In genomic region chr17:50977487-50978159, GRCh38 we compare ENCODE assay signal across 1 cellular context.
A peak's percentile ranks its signal among the peaks of the same experiment; 100 is the strongest.
TF ChIP-seq lines count a peak whose summit lies in the region.

No MANE protein-coding gene starts in this region.

TF ChIP-seq in HepG2, 621 proteins besides CTCF, POLR2A, EP300 and RAD21 (continued from another document and continues in another):
- TF ChIP-seq, protein P1, sequence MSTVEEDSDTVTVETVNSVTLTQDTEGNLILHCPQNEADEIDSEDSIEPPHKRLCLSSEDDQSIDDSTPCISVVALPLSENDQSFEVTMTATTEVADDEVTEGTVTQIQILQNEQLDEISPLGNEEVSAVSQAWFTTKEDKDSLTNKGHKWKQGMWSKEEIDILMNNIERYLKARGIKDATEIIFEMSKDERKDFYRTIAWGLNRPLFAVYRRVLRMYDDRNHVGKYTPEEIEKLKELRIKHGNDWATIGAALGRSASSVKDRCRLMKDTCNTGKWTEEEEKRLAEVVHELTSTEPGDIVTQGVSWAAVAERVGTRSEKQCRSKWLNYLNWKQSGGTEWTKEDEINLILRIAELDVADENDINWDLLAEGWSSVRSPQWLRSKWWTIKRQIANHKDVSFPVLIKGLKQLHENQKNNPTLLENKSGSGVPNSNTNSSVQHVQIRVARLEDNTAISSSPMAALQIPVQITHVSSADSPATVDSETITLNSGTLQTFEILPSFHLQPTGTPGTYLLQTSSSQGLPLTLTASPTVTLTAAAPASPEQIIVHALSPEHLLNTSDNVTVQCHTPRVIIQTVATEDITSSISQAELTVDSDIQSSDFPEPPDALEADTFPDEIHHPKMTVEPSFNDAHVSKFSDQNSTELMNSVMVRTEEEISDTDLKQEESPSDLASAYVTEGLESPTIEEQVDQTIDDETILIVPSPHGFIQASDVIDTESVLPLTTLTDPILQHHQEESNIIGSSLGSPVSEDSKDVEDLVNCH (CRISPR knock-in tag; IDR thresholded peaks at IDR 0.05) = no peak
- TF ChIP-seq ZNF546 (CRISPR knock-in tag; conservative IDR thresholded peaks at IDR 0.05) = no peak
- TF ChIP-seq NFIC (IDR thresholded peaks at IDR 0.05; ENCODE audit: low read length) = peak; percentile 59; the same call in 1 of the 2 replicates
- no peak for TF ChIP-seq HNRNPL (IDR thresholded peaks at IDR 0.05; ENCODE audit: low read depth, low read length)
- TF ChIP-seq, protein P2, sequence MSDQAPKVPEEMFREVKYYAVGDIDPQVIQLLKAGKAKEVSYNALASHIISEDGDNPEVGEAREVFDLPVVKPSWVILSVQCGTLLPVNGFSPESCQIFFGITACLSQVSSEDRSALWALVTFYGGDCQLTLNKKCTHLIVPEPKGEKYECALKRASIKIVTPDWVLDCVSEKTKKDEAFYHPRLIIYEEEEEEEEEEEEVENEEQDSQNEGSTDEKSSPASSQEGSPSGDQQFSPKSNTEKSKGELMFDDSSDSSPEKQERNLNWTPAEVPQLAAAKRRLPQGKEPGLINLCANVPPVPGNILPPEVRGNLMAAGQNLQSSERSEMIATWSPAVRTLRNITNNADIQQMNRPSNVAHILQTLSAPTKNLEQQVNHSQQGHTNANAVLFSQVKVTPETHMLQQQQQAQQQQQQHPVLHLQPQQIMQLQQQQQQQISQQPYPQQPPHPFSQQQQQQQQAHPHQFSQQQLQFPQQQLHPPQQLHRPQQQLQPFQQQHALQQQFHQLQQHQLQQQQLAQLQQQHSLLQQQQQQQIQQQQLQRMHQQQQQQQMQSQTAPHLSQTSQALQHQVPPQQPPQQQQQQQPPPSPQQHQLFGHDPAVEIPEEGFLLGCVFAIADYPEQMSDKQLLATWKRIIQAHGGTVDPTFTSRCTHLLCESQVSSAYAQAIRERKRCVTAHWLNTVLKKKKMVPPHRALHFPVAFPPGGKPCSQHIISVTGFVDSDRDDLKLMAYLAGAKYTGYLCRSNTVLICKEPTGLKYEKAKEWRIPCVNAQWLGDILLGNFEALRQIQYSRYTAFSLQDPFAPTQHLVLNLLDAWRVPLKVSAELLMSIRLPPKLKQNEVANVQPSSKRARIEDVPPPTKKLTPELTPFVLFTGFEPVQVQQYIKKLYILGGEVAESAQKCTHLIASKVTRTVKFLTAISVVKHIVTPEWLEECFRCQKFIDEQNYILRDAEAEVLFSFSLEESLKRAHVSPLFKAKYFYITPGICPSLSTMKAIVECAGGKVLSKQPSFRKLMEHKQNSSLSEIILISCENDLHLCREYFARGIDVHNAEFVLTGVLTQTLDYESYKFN (CRISPR knock-in tag; conservative IDR thresholded peaks at IDR 0.05) = peak; percentile 94
- no peak for TF ChIP-seq ZC3H13 (CRISPR knock-in tag; IDR thresholded peaks at IDR 0.05)
- peak; percentile 98 for TF ChIP-seq ZMYM3 (CRISPR knock-in tag; IDR thresholded peaks at IDR 0.05)
- TF ChIP-seq, protein P3, sequence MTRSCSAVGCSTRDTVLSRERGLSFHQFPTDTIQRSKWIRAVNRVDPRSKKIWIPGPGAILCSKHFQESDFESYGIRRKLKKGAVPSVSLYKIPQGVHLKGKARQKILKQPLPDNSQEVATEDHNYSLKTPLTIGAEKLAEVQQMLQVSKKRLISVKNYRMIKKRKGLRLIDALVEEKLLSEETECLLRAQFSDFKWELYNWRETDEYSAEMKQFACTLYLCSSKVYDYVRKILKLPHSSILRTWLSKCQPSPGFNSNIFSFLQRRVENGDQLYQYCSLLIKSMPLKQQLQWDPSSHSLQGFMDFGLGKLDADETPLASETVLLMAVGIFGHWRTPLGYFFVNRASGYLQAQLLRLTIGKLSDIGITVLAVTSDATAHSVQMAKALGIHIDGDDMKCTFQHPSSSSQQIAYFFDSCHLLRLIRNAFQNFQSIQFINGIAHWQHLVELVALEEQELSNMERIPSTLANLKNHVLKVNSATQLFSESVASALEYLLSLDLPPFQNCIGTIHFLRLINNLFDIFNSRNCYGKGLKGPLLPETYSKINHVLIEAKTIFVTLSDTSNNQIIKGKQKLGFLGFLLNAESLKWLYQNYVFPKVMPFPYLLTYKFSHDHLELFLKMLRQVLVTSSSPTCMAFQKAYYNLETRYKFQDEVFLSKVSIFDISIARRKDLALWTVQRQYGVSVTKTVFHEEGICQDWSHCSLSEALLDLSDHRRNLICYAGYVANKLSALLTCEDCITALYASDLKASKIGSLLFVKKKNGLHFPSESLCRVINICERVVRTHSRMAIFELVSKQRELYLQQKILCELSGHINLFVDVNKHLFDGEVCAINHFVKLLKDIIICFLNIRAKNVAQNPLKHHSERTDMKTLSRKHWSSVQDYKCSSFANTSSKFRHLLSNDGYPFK (CRISPR knock-in tag; IDR thresholded peaks at IDR 0.05; ENCODE audit: borderline replicate concordance) = no peak
- TF ChIP-seq MIER3 (CRISPR knock-in tag; IDR thresholded peaks at IDR 0.05; ENCODE audit: borderline replicate concordance) = no peak; the same call in 1 of the 2 replicates
- TF ChIP-seq, protein P4, sequence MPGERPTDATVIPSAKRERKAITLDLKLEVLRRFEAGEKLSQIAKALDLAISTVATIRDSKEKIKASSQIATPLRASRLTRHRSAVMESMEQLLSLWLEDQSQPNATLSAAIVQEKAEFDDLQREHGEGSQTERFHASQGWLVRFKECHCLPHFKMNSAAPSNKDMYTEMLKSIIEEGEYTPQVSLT (CRISPR knock-in tag; IDR thresholded peaks at IDR 0.05; ENCODE audit: borderline replicate concordance, low read depth) = no peak
- TF ChIP-seq, protein P5, sequence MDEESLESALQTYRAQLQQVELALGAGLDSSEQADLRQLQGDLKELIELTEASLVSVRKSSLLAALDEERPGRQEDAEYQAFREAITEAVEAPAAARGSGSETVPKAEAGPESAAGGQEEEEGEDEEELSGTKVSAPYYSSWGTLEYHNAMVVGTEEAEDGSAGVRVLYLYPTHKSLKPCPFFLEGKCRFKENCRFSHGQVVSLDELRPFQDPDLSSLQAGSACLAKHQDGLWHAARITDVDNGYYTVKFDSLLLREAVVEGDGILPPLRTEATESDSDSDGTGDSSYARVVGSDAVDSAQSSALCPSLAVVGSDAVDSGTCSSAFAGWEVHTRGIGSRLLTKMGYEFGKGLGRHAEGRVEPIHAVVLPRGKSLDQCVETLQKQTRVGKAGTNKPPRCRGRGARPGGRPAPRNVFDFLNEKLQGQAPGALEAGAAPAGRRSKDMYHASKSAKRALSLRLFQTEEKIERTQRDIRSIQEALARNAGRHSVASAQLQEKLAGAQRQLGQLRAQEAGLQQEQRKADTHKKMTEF (CRISPR knock-in tag; IDR thresholded peaks at IDR 0.05) = peak; percentile 85
- TF ChIP-seq ZNF10 (CRISPR knock-in tag; IDR thresholded peaks at IDR 0.05; ENCODE audit: borderline replicate concordance, low read depth) = no peak
- no peak for TF ChIP-seq ZNF180 (CRISPR knock-in tag; IDR thresholded peaks at IDR 0.05; ENCODE audit: borderline replicate concordance, low read depth)
- TF ChIP-seq HDAC2 (CRISPR knock-in tag; IDR thresholded peaks at IDR 0.05) = peak; percentile 91
- TF ChIP-seq TCF7 (IDR thresholded peaks at IDR 0.05; ENCODE audit: low read depth) = peak; percentile 76
- TF ChIP-seq FOXO1 (CRISPR knock-in tag; IDR thresholded peaks at IDR 0.05) = peak; percentile 62; the same call in 1 of the 2 replicates
- TF ChIP-seq NFE2 (CRISPR knock-in tag; IDR thresholded peaks at IDR 0.05) = no peak
- no peak for TF ChIP-seq MEF2D (CRISPR knock-in tag; IDR thresholded peaks at IDR 0.05)
- TF ChIP-seq HOXD1 (CRISPR knock-in tag; IDR thresholded peaks at IDR 0.05) = 0 out of 2 replicates have a peak, but pooled peaks have one; percentile 56
- no peak for TF ChIP-seq HNRNPLL (IDR thresholded peaks at IDR 0.05; ENCODE audit: low read depth, low read length, poor library complexity, severe bottlenecking)
- peak; percentile 56 for TF ChIP-seq XRCC5 (optimal IDR thresholded peaks at IDR 0.05; ENCODE audit: low read length)
- TF ChIP-seq ZMYM2 (CRISPR knock-in tag; IDR thresholded peaks at IDR 0.05) = peak; percentile 96
- TF ChIP-seq GPN1 (CRISPR knock-in tag; IDR thresholded peaks at IDR 0.05; ENCODE audit: borderline replicate concordance) = no peak
- TF ChIP-seq SP140L (CRISPR knock-in tag; IDR thresholded peaks at IDR 0.05; ENCODE audit: borderline replicate concordance) = peak; percentile 52; the same call in 1 of the 2 replicates
- TF ChIP-seq, protein P6, sequence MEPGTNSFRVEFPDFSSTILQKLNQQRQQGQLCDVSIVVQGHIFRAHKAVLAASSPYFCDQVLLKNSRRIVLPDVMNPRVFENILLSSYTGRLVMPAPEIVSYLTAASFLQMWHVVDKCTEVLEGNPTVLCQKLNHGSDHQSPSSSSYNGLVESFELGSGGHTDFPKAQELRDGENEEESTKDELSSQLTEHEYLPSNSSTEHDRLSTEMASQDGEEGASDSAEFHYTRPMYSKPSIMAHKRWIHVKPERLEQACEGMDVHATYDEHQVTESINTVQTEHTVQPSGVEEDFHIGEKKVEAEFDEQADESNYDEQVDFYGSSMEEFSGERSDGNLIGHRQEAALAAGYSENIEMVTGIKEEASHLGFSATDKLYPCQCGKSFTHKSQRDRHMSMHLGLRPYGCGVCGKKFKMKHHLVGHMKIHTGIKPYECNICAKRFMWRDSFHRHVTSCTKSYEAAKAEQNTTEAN (CRISPR knock-in tag; conservative IDR thresholded peaks at IDR 0.05) = peak; percentile 73
- no peak for TF ChIP-seq CENPX (CRISPR knock-in tag; IDR thresholded peaks at IDR 0.05)
- peak; percentile 94 for TF ChIP-seq SALL1 (CRISPR knock-in tag; IDR thresholded peaks at IDR 0.05)
- no peak for TF ChIP-seq SKIL (CRISPR knock-in tag; IDR thresholded peaks at IDR 0.05; ENCODE audit: borderline replicate concordance)
- no peak for TF ChIP-seq EZH2 (conservative IDR thresholded peaks at IDR 0.05; ENCODE audit: low read depth, low read length)
- peak; percentile 72; the same call in 1 of the 2 replicates for TF ChIP-seq ZNF510 (CRISPR knock-in tag; IDR thresholded peaks at IDR 0.05; ENCODE audit: low read depth)
- TF ChIP-seq, protein P7, sequence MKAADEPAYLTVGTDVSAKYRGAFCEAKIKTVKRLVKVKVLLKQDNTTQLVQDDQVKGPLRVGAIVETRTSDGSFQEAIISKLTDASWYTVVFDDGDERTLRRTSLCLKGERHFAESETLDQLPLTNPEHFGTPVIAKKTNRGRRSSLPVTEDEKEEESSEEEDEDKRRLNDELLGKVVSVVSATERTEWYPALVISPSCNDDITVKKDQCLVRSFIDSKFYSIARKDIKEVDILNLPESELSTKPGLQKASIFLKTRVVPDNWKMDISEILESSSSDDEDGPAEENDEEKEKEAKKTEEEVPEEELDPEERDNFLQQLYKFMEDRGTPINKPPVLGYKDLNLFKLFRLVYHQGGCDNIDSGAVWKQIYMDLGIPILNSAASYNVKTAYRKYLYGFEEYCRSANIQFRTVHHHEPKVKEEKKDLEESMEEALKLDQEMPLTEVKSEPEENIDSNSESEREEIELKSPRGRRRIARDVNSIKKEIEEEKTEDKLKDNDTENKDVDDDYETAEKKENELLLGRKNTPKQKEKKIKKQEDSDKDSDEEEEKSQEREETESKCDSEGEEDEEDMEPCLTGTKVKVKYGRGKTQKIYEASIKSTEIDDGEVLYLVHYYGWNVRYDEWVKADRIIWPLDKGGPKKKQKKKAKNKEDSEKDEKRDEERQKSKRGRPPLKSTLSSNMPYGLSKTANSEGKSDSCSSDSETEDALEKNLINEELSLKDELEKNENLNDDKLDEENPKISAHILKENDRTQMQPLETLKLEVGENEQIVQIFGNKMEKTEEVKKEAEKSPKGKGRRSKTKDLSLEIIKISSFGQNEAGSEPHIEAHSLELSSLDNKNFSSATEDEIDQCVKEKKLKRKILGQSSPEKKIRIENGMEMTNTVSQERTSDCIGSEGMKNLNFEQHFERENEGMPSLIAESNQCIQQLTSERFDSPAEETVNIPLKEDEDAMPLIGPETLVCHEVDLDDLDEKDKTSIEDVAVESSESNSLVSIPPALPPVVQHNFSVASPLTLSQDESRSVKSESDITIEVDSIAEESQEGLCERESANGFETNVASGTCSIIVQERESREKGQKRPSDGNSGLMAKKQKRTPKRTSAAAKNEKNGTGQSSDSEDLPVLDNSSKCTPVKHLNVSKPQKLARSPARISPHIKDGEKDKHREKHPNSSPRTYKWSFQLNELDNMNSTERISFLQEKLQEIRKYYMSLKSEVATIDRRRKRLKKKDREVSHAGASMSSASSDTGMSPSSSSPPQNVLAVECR (CRISPR knock-in tag; IDR thresholded peaks at IDR 0.05; ENCODE audit: borderline replicate concordance) = no peak; the same call in 1 of the 2 replicates
- TF ChIP-seq MTA1 (CRISPR knock-in tag; IDR thresholded peaks at IDR 0.05; ENCODE audit: borderline replicate concordance) = peak; percentile 66
- TF ChIP-seq SMARCC2 (IDR thresholded peaks at IDR 0.05) = no peak
- peak; percentile 90 for TF ChIP-seq ADNP (CRISPR knock-in tag; IDR thresholded peaks at IDR 0.05)
- TF ChIP-seq ZNF18 (CRISPR knock-in tag; IDR thresholded peaks at IDR 0.05; ENCODE audit: insufficient replicate concordance) = no peak
- TF ChIP-seq ARNT (IDR thresholded peaks at IDR 0.05) = no peak
- TF ChIP-seq PLRG1 (conservative IDR thresholded peaks at IDR 0.05) = no peak
- TF ChIP-seq GLMP (CRISPR knock-in tag; IDR thresholded peaks at IDR 0.05; ENCODE audit: borderline replicate concordance) = no peak
- no peak for TF ChIP-seq PAWR (CRISPR knock-in tag; IDR thresholded peaks at IDR 0.05; ENCODE audit: borderline replicate concordance)
- no peak for TF ChIP-seq ZNF879 (CRISPR knock-in tag; IDR thresholded peaks at IDR 0.05)
- TF ChIP-seq TBX3 (IDR thresholded peaks at IDR 0.05; ENCODE audit: borderline replicate concordance) = no peak
